8 cellular contexts compared by ENCODE assay signal in the genomic region with DNA sequence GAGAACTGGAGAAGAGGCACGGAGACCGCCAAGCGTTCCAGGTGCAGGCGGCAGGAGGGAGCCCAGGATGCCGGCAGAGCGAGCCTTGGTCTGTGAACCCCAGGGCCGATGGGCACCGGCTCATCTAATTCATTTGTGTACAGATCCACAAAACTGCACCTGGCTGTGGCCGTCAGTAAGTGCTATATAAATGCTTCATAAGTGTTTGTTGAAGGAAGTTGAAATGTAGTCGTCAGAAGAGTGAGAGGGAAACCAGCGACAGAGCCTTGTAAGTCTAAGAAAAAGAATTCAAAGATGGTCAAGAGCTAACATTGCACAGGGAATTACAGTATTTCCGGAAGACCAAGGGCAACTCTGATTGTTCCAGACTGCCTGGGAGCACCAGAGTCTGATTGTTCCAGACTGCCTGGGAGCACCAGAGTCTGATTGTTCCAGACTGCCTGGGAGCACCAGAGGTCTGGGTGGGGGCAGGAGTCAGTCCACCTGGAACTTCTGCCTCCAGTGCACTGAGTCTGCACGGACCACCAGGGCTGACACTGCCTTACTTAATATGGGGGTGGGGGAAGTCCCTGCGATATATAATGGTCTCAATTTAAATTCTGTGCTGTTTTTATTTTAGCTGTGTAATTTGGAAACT.
A peak's percentile ranks its signal among the peaks of the same experiment; 100 is the strongest.
DNase-seq lines count a peak whose midpoint lies in the region; ATAC-seq, FAIRE-seq and TF ChIP-seq lines count a peak whose summit lies in the region.

No MANE protein-coding gene starts in this region.

- H3K4me3 Mint-ChIP-seq in naive B cell = peak overlapping the region in 7 of 8 donors; percentile 25 to 71 (median 45)

- TF ChIP-seq CTCF in Peyer's patch (IDR thresholded peaks at IDR 0.05) (no peak), suprapubic skin (IDR thresholded peaks at IDR 0.05) (no peak)

- TF ChIP-seq EP300 in suprapubic skin (IDR thresholded peaks at IDR 0.05) = no peak

- no peaks in the 10 kb centered on the region for H3K36me3 Mint-ChIP-seq in naive B cell

- H3K27me3 Mint-ChIP-seq in naive B cell = no peaks in the 10 kb centered on the region

- H3K27ac ChIP-seq in Peyer's patch = peak overlapping the region in 3 of 4 donors; percentile 4 to 76 (median 10)
- H3K27ac ChIP-seq in suprapubic skin = no peak overlapping the region

- no peak for TF ChIP-seq POLR2A in GM12891 (IDR thresholded peaks at IDR 0.05; ENCODE audit: low read depth, low read length)
- no peak for TF ChIP-seq POLR2A in Peyer's patch (IDR thresholded peaks at IDR 0.05)
- TF ChIP-seq POLR2A in suprapubic skin (IDR thresholded peaks at IDR 0.05) = no peak

- no peaks in the 10 kb centered on the region for H3K9me3 Mint-ChIP-seq in naive B cell

- peaks cover 0 to 14% (median 0%) of the 10 kb centered on the region in 4 donors for H3K4me1 ChIP-seq in Peyer's patch
- peaks cover 12% of the 10 kb centered on the region for H3K4me1 ChIP-seq in suprapubic skin

- no peaks in the 10 kb centered on the region for H3K27me3 ChIP-seq in Peyer's patch
- H3K27me3 ChIP-seq in suprapubic skin = no peaks in the 10 kb centered on the region

- peaks cover 50 to 81% (median 77%) of the 10 kb centered on the region in 3 donors for H3K4me1 Mint-ChIP-seq in naive B cell

- no peaks in the 10 kb centered on the region for H3K9me3 ChIP-seq in Peyer's patch
- no peaks in the 10 kb centered on the region for H3K9me3 ChIP-seq in suprapubic skin

- H3K27ac Mint-ChIP-seq in naive B cell = peak overlapping the region; percentile 8 to 93 (median 67)

- H3K36me3 ChIP-seq in Peyer's patch = no peaks in the 10 kb centered on the region
- H3K36me3 ChIP-seq in suprapubic skin = no peaks in the 10 kb centered on the region

- FAIRE-seq in GM12891 (lab: Jason Lieb, UNC) = peak; percentile 89

- H3K4me3 ChIP-seq in Peyer's patch (peak overlapping the region in 1 of 4 donors; percentile 26), suprapubic skin (no peak overlapping the region)

- ATAC-seq in HG03095 (IDR thresholded peaks at IDR 0.05; ENCODE audit: unreplicated experiment) = peak; percentile 24
- peak; percentile 48 to 64 for ATAC-seq in naive B cell (ENCODE audit: low read depth in 2 of 2)
- no peak for ATAC-seq in HG02798 (IDR thresholded peaks at IDR 0.05; ENCODE audit: poor library complexity, unreplicated experiment)

- DNase-seq in GM12891 (ENCODE audit: insufficient read length, low spot score) = no peak
- peak in 2 of 3 donors; percentile 67 for DNase-seq in Peyer's patch
- DNase-seq in naive B cell = no peak
- DNase-seq in suprapubic skin (ENCODE audit: low spot score in 2 of 2) = no peak
- no peak for DNase-seq in stimulated activated CD4-positive, alpha-beta T cell treated with anti-CD3 and anti-CD28 coated beads, Interleukin-4, amount 100 ng/mL, for 1 hour
- DNase-seq in NCI-H2227 treated with DMSO at 0.1 percent for 48 hours (lab: John Stamatoyannopoulos, UW) = no peak

- WGBS in suprapubic skin = 86% methylated on average over 14 of the region's 14 CpGs

TF ChIP-seq in GM12891, 5 proteins besides CTCF, POLR2A, EP300 and RAD21:
- peak; percentile 64; the same call in 1 of the 2 replicates for TF ChIP-seq POU2F2 (IDR thresholded peaks at IDR 0.05; ENCODE audit: low read depth, low read length)
- 0 out of 2 replicates have a peak, but pooled peaks have one; percentile 14 for TF ChIP-seq TAF1 (IDR thresholded peaks at IDR 0.05; ENCODE audit: low read depth, low read length)
- 0 out of 2 replicates have a peak, but pooled peaks have one; percentile 19 for TF ChIP-seq POLR2AphosphoS5 (IDR thresholded peaks at IDR 0.05; ENCODE audit: low read depth, low read length)
- TF ChIP-seq PAX5 (IDR thresholded peaks at IDR 0.05; ENCODE audit: insufficient read depth, low read length, severe bottlenecking) = no peak
- no peak for TF ChIP-seq SPI1 (IDR thresholded peaks at IDR 0.05; ENCODE audit: low read depth, low read length)

Comparison
In these comparisons a context has a peak if more than half of its experiments do, and no peak if none do; other contexts are left out.
1. DNase-seq: peak in Peyer's patch (2 of 3); none in GM12891 (single experiment), naive B cell (single experiment), suprapubic skin (0 of 2), stimulated activated CD4-positive, alpha-beta T cell treated with anti-CD3 and anti-CD28 coated beads, Interleukin-4, amount 100 ng/mL, for 1 hour (single experiment) and NCI-H2227 treated with DMSO at 0.1 percent for 48 hours (single experiment).